ENCODE assay signal across 11 cellular contexts in the genomic region with DNA sequence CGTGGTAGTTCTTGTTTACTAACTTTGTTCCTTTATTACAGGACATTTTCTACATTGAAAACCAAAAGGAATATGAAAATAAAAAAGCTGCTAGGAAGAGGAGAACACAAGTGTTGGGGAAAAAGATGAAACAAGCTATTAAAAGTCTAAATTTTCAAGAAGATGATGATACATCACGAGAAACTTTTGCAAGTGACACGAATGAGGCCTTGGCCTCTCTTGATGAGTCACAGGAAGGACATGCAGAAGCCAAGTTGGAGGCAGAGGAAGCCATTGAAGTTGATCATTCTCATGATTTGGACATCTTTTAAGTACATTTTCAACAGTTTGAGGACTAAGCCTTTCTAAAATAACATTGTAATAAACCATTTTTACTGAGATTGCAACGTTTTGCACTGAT. TPM values are rescaled to one million over a fixed set of nuclear protein-coding genes. Genes with fewer than 3 reads are reported as not detected.
A peak's percentile ranks its signal among the peaks of the same experiment; 100 is the strongest.
DNase-seq lines count a peak whose midpoint lies in the region; ATAC-seq and TF ChIP-seq lines count a peak whose summit lies in the region.
"Had no signal": no experiment of that assay in that cellular context is flagged by ENCODE, and none has a peak within 500 bp of the region (broad histone marks: within the 10 kb centered on the region; RNA-seq: fewer than 3 reads in every experiment).

No MANE protein-coding gene starts in this region.

- no peaks in the 10 kb centered on the region for H3K27me3 Mint-ChIP-seq in activated naive CD4-positive, alpha-beta T cell treated with anti-CD3 and anti-CD28 coated beads for 36 hours (ENCODE audit: low read depth)
- no peaks in the 10 kb centered on the region for H3K27me3 Mint-ChIP-seq in stimulated activated naive CD8-positive, alpha-beta T cell treated with anti-CD3 and anti-CD28 coated beads, Interleukin-15, amount 100 ng/mL, for 72 hours
- H3K27me3 Mint-ChIP-seq: CD4-positive, alpha-beta T cell had no signal

- ATAC-seq in stimulated activated naive CD8-positive, alpha-beta T cell treated with anti-CD3 and anti-CD28 coated beads, Interleukin-15, amount 100 ng/mL, for 72 hours = peak; percentile 50
- ATAC-seq in heart left ventricle = no peak
- no peak for ATAC-seq in HG02642 (IDR thresholded peaks at IDR 0.05; ENCODE audit: poor library complexity, unreplicated experiment)
- no peak for ATAC-seq in GM18517 (IDR thresholded peaks at IDR 0.05; ENCODE audit: unreplicated experiment)

- peak; percentile 52 for DNase-seq in activated naive CD4-positive, alpha-beta T cell treated with anti-CD3 and anti-CD28 coated beads for 36 hours
- DNase-seq in activated naive CD4-positive, alpha-beta T cell treated with anti-CD3 and anti-CD28 coated beads, Interleukin-2, amount 50 U/mL, for 16 hours = no peak
- DNase-seq in SJSA1 (ENCODE audit: low read depth in 1 of 2, low spot score in 2 of 2) (peak; percentile 77 to 79), epithelial cell of esophagus (ENCODE audit: low read depth) (peak; percentile 52), heart left ventricle (no peak)
- no peak for DNase-seq in stimulated activated naive CD8-positive, alpha-beta T cell treated with anti-CD3 and anti-CD28 coated beads, Interleukin-15, amount 100 ng/mL, for 72 hours
- DNase-seq: aorta; CD4-positive, alpha-beta T cell; NCI-H1930 had no signal

- H3K9me3 ChIP-seq in SJSA1 (replicated peaks) (no peaks in the 10 kb centered on the region), heart left ventricle (no peaks in the 10 kb centered on the region)

- peak overlapping the region; percentile 64 for H3K27ac ChIP-seq in SJSA1
- H3K27ac ChIP-seq in heart left ventricle = no peak overlapping the region

- H3K36me3 Mint-ChIP-seq in activated naive CD4-positive, alpha-beta T cell treated with anti-CD3 and anti-CD28 coated beads for 36 hours (ENCODE audit: low read depth) = peaks cover 18% of the 10 kb centered on the region

- peaks cover 15% of the 10 kb centered on the region for H3K4me1 Mint-ChIP-seq in activated naive CD4-positive, alpha-beta T cell treated with anti-CD3 and anti-CD28 coated beads for 36 hours (ENCODE audit: low read depth)
- H3K4me1 Mint-ChIP-seq in stimulated activated naive CD8-positive, alpha-beta T cell treated with anti-CD3 and anti-CD28 coated beads, Interleukin-15, amount 100 ng/mL, for 72 hours = peaks cover 13% of the 10 kb centered on the region

- CTCF ChIA-PET in activated naive CD4-positive, alpha-beta T cell treated with anti-CD3 and anti-CD28 coated beads for 36 hours (lab: Charles Lee) = no interaction called here

- peak overlapping the region; percentile 76 for H3K27ac Mint-ChIP-seq in activated naive CD4-positive, alpha-beta T cell treated with anti-CD3 and anti-CD28 coated beads for 36 hours
- peak overlapping the region in 1 of 2 donors; percentile 47 for H3K27ac Mint-ChIP-seq in stimulated activated naive CD8-positive, alpha-beta T cell treated with anti-CD3 and anti-CD28 coated beads, Interleukin-15, amount 100 ng/mL, for 72 hours
- H3K27ac Mint-ChIP-seq: CD4-positive, alpha-beta T cell had no signal

- intact Hi-C loops in activated naive CD4-positive, alpha-beta T cell treated with anti-CD3 and anti-CD28 coated beads for 36 hours (cut with micrococcal nuclease) = loop anchor here (2.0 kb wide), 1 partner anchor 24 kb away; a partner anchor contains a TSS
- intact Hi-C loops in heart left ventricle (cut with DNase I) = no loop called here

- 56 to 63% (median 59%) methylated on average over 4 of the region's 4 CpGs for WGBS in heart left ventricle, 4 donors

- H3K4me3 ChIP-seq in SJSA1 (no peak overlapping the region), epithelial cell of esophagus (ENCODE audit: low read length) (no peak overlapping the region), heart left ventricle (no peak overlapping the region)

- TF ChIP-seq CTCF in epithelial cell of esophagus (IDR thresholded peaks at IDR 0.05; ENCODE audit: insufficient read depth, low read depth, low read length, missing control alignments) = no peak
- TF ChIP-seq CTCF in heart left ventricle (IDR thresholded peaks at IDR 0.05) = no peak

- H3K9me3 Mint-ChIP-seq in activated naive CD4-positive, alpha-beta T cell treated with anti-CD3 and anti-CD28 coated beads for 36 hours = no peaks in the 10 kb centered on the region
- no peaks in the 10 kb centered on the region for H3K9me3 Mint-ChIP-seq in stimulated activated naive CD8-positive, alpha-beta T cell treated with anti-CD3 and anti-CD28 coated beads, Interleukin-15, amount 100 ng/mL, for 72 hours
- H3K9me3 Mint-ChIP-seq: CD4-positive, alpha-beta T cell had no signal

- H3K36me3 ChIP-seq in SJSA1 (peaks cover 62% of the 10 kb centered on the region), heart left ventricle (peaks cover 0 to 81% (median 56%) of the 10 kb centered on the region in 9 donors)

- TF ChIP-seq POLR2A in heart left ventricle (IDR thresholded peaks at IDR 0.05) = no peak

- no peak overlapping the region for H3K4me3 Mint-ChIP-seq in activated naive CD4-positive, alpha-beta T cell treated with anti-CD3 and anti-CD28 coated beads for 36 hours
- H3K4me3 Mint-ChIP-seq in stimulated activated naive CD8-positive, alpha-beta T cell treated with anti-CD3 and anti-CD28 coated beads, Interleukin-15, amount 100 ng/mL, for 72 hours = no peak overlapping the region
- H3K4me3 Mint-ChIP-seq: CD4-positive, alpha-beta T cell had no signal

- H3K27me3 ChIP-seq in SJSA1 (replicated peaks) = no peaks in the 10 kb centered on the region
- no peaks in the 10 kb centered on the region for H3K27me3 ChIP-seq in heart left ventricle

- H3K4me1 ChIP-seq in SJSA1 (replicated peaks) (peaks cover 22% of the 10 kb centered on the region), heart left ventricle (peaks cover 0 to 14% (median 0%) of the 10 kb centered on the region in 12 donors)

RNA-seq across cellular contexts. Expression of a gene that starts 23.8 kb away (rescaled TPM):
- total RNA-seq in activated naive CD4-positive, alpha-beta T cell treated with anti-CD3 and anti-CD28 coated beads for 36 hours = 10 to 100 TPM; 34.9 to 37.2 TPM
- 94.9 and 147 TPM in 2 replicates for total RNA-seq in SJSA1 (2014; rRNA removed; shearing (Covaris generic))
- total RNA-seq in heart left ventricle = 10 to 100 TPM; 22.5 to 32.7 (median 30.8) TPM
- polyA plus RNA-seq in heart left ventricle = 10 to 100 TPM; 16.6 to 29.6 TPM

RNA-seq across cellular contexts. Expression of a gene that starts 29.5 kb away (rescaled TPM):
- 10 to 100 TPM; 10.3 to 11.3 TPM for total RNA-seq in activated naive CD4-positive, alpha-beta T cell treated with anti-CD3 and anti-CD28 coated beads for 36 hours
- 32.9 and 55.0 TPM in 2 replicates for total RNA-seq in SJSA1 (2014; rRNA removed; shearing (Covaris generic))
- 10 to 100 TPM; 12.3 to 67.6 (median 45.0) TPM for total RNA-seq in heart left ventricle
- polyA plus RNA-seq in heart left ventricle = 10 to 100 TPM; 21.3 to 27.0 TPM

Comparison
In these comparisons a context has a peak if more than half of its experiments do, and no peak if none do; other contexts are left out.
1. DNase-seq: peak in activated naive CD4-positive, alpha-beta T cell treated with anti-CD3 and anti-CD28 coated beads for 36 hours (single experiment), SJSA1 (2 of 2) and epithelial cell of esophagus (single experiment); none in activated naive CD4-positive, alpha-beta T cell treated with anti-CD3 and anti-CD28 coated beads, Interleukin-2, amount 50 U/mL, for 16 hours (single experiment), stimulated activated naive CD8-positive, alpha-beta T cell treated with anti-CD3 and anti-CD28 coated beads, Interleukin-15, amount 100 ng/mL, for 72 hours (0 of 2) and heart left ventricle (0 of 5).